In the genomic region with DNA sequence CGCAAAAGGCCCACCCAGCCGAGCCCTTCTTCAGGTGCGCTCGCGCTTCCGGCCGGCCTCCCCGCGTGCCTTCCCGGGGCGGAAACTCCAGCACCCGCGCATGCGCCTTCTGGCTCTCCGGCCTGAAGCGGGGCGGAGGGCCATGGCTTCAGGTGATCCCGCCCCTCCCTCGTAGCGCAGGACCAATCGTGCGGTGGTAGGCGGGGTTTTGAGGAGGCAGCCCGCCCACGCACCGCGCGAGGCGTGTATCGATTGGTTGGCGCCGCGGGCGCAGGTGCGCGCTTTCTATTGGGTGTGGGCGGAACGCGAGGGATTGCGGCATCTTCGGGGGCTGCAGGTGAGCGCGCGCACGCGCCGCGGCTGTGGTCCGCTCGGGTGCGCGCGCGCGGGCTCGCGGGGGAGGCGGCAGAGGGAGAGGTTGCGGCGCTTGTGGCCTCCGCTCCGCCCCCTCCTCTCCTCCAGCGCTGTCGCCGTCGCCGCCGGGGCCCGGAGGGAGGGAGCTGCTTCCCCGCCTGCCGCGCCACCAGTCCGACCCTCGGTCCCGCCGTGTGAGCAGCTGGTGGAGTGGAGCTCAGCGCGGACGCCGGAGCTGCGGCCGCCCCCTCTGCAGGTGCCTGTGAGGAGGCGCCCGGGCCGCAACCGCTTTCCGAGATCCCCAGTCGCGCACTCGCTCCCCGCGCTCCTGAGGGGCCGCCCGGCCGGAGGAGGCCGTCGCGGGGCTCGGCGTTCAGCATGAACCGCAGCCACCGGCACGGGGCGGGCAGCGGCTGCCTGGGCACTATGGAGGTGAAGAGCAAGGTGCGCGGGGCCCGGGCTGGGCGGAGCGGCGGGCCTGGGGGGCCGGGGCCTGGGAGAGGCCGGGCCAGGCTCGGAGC, we compare ENCODE assay signal across 8 cellular contexts. TPM values are rescaled to one million over a fixed set of nuclear protein-coding genes. Genes with fewer than 3 reads are reported as not detected.
DNase-seq lines count a peak whose midpoint lies in the region; ATAC-seq lines count a peak whose summit lies in the region.

A gene with protein sequence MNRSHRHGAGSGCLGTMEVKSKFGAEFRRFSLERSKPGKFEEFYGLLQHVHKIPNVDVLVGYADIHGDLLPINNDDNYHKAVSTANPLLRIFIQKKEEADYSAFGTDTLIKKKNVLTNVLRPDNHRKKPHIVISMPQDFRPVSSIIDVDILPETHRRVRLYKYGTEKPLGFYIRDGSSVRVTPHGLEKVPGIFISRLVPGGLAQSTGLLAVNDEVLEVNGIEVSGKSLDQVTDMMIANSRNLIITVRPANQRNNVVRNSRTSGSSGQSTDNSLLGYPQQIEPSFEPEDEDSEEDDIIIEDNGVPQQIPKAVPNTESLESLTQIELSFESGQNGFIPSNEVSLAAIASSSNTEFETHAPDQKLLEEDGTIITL (plus strand): TSS at position 526 of the 875 bp plus-strand sequence. CDS start 207 bp downstream, at position 733.

- ATAC-seq in GM21367 (IDR thresholded peaks at IDR 0.05; ENCODE audit: unreplicated experiment), result peak; percentile 78

- DNase-seq in COR-L47 (lab: John Stamatoyannopoulos, UW), result peak; percentile 99
- peak; percentile 100 for DNase-seq in HT-29 (ENCODE audit: low spot score)
- peak; percentile 97 for DNase-seq in NK-92 (lab: John Stamatoyannopoulos, UW; ENCODE audit: unreplicated experiment)
- peak; percentile 99 for DNase-seq in activated CD8-positive, alpha-beta memory T cell treated with anti-CD3 and anti-CD28 coated beads for 24 hours
- DNase-seq in effector CD8-positive, alpha-beta T cell (lab: John Stamatoyannopoulos, UW), result peak; percentile 99
- DNase-seq in medulla oblongata (ENCODE audit: extremely low spot score), result peak; percentile 97
- DNase-seq in stimulated activated CD4-positive, alpha-beta T cell treated with anti-CD3 and anti-CD28 coated beads, TNF-alpha, amount 100 ng/mL, for 4 hours (ENCODE audit: low read depth in 3 of 3), result peak; percentile 98 to 100 (median 99)

RNA-seq across cellular contexts. Expression of the gene that starts here (rescaled TPM):
- total RNA-seq in HT-29 (2014; rRNA removed; shearing (Covaris generic)), result 23.7 and 29.9 TPM in 2 replicates

Comparison
In these comparisons a context has a peak if more than half of its experiments do, and no peak if none do; other contexts are left out.
1. Peak in every context shown above with its lines: DNase-seq and ATAC-seq.